Comparison of ENCODE assay signal across 1 cellular context in genomic region chr1:213568929-213569815, GRCh38.
TF ChIP-seq lines count a peak whose summit lies in the region.

No MANE protein-coding gene starts in this region.

TF ChIP-seq in HepG2, 621 proteins besides CTCF, POLR2A, EP300 and RAD21 (continued from another document and continues in another):
- TF ChIP-seq ZXDC (CRISPR knock-in tag; IDR thresholded peaks at IDR 0.05) (no peak), CEBPB (IDR thresholded peaks at IDR 0.05; ENCODE audit: borderline replicate concordance, low read depth, low read length) (peak; percentile 38; the same call in 1 of the 2 replicates), ZNF883 (CRISPR knock-in tag; IDR thresholded peaks at IDR 0.05; ENCODE audit: not compliant biosample characterization) (no peak), MLX (CRISPR knock-in tag; IDR thresholded peaks at IDR 0.05) (no peak), SSRP1 (CRISPR knock-in tag; IDR thresholded peaks at IDR 0.05) (no peak), ZNF232 (CRISPR knock-in tag; IDR thresholded peaks at IDR 0.05; ENCODE audit: borderline replicate concordance) (no peak), TBX3 (IDR thresholded peaks at IDR 0.05; ENCODE audit: borderline replicate concordance) (no peak), HIC2 (CRISPR knock-in tag; IDR thresholded peaks at IDR 0.05; ENCODE audit: low read depth) (peak; percentile 46; the same call in 1 of the 2 replicates), PTBP1 (IDR thresholded peaks at IDR 0.05; ENCODE audit: low read depth, low read length, poor library complexity, severe bottlenecking) (no peak), RELA (CRISPR knock-in tag; IDR thresholded peaks at IDR 0.05) (no peak), HMGA1 (CRISPR knock-in tag; conservative IDR thresholded peaks at IDR 0.05) (no peak), SOX6 (IDR thresholded peaks at IDR 0.05) (no peak), SOX6 (CRISPR knock-in tag; IDR thresholded peaks at IDR 0.05) (peak; percentile 71; the same call in 1 of the 2 replicates), EED (CRISPR knock-in tag; IDR thresholded peaks at IDR 0.05) (no peak), NFIC (IDR thresholded peaks at IDR 0.05; ENCODE audit: low read length) (peak; percentile 64; the same call in 1 of the 2 replicates), ZNF788 (CRISPR knock-in tag; IDR thresholded peaks at IDR 0.05; ENCODE audit: borderline replicate concordance) (no peak), ZNF775 (CRISPR knock-in tag; IDR thresholded peaks at IDR 0.05; ENCODE audit: borderline replicate concordance) (no peak), ZFP82 (CRISPR knock-in tag; IDR thresholded peaks at IDR 0.05; ENCODE audit: borderline replicate concordance) (no peak), ZNF766 (CRISPR knock-in tag; IDR thresholded peaks at IDR 0.05; ENCODE audit: borderline replicate concordance) (no peak), E2F1 (CRISPR knock-in tag; IDR thresholded peaks at IDR 0.05) (no peak), GPBP1L1 (CRISPR knock-in tag; IDR thresholded peaks at IDR 0.05) (no peak), ZNF597 (CRISPR knock-in tag; IDR thresholded peaks at IDR 0.05) (no peak), SETDB1 (CRISPR knock-in tag; IDR thresholded peaks at IDR 0.05; ENCODE audit: borderline replicate concordance) (no peak), THAP8 (CRISPR knock-in tag; IDR thresholded peaks at IDR 0.05; ENCODE audit: borderline replicate concordance) (no peak), RBFOX2 (IDR thresholded peaks at IDR 0.05; ENCODE audit: low read depth, low read length) (peak; percentile 49; the same call in 1 of the 2 replicates), DRAP1 (CRISPR knock-in tag; IDR thresholded peaks at IDR 0.05) (no peak), ZNF558 (CRISPR knock-in tag; IDR thresholded peaks at IDR 0.05; ENCODE audit: borderline replicate concordance) (no peak), MED13 (CRISPR knock-in tag; IDR thresholded peaks at IDR 0.05) (peak; percentile 58; the same call in 1 of the 2 replicates), CENPX (CRISPR knock-in tag; IDR thresholded peaks at IDR 0.05) (no peak), HES4 (CRISPR knock-in tag; IDR thresholded peaks at IDR 0.05; ENCODE audit: borderline replicate concordance) (no peak), ZNF484 (CRISPR knock-in tag; IDR thresholded peaks at IDR 0.05; ENCODE audit: borderline replicate concordance, low read depth) (no peak), NFIB (CRISPR knock-in tag; IDR thresholded peaks at IDR 0.05; ENCODE audit: borderline replicate concordance) (no peak), POGZ (CRISPR knock-in tag; IDR thresholded peaks at IDR 0.05) (peak; percentile 55; the same call in 1 of the 2 replicates), CCDC6 (CRISPR knock-in tag; IDR thresholded peaks at IDR 0.05) (no peak), ZNF550 (CRISPR knock-in tag; IDR thresholded peaks at IDR 0.05; ENCODE audit: borderline replicate concordance) (no peak), RORA (CRISPR knock-in tag; IDR thresholded peaks at IDR 0.05) (no peak), SIN3A (IDR thresholded peaks at IDR 0.05; ENCODE audit: borderline replicate concordance, low read depth, low read length) (no peak), PRDM15 (CRISPR knock-in tag; IDR thresholded peaks at IDR 0.05) (no peak), ZNF432 (CRISPR knock-in tag; IDR thresholded peaks at IDR 0.05; ENCODE audit: borderline replicate concordance) (no peak), ZNF3 (CRISPR knock-in tag; IDR thresholded peaks at IDR 0.05) (peak; percentile 88), SATB2 (CRISPR knock-in tag; IDR thresholded peaks at IDR 0.05) (peak; percentile 89), DMAP1 (CRISPR knock-in tag; IDR thresholded peaks at IDR 0.05) (no peak), MEIS2 (CRISPR knock-in tag; IDR thresholded peaks at IDR 0.05) (no peak), ZNF121 (CRISPR knock-in tag; IDR thresholded peaks at IDR 0.05) (no peak), NFYB (CRISPR knock-in tag; IDR thresholded peaks at IDR 0.05) (no peak), ZNF670 (CRISPR knock-in tag; IDR thresholded peaks at IDR 0.05; ENCODE audit: borderline replicate concordance) (no peak), MAF1 (CRISPR knock-in tag; IDR thresholded peaks at IDR 0.05; ENCODE audit: borderline replicate concordance) (no peak), ZNF414 (CRISPR knock-in tag; IDR thresholded peaks at IDR 0.05) (no peak), ZNF782 (CRISPR knock-in tag; IDR thresholded peaks at IDR 0.05; ENCODE audit: borderline replicate concordance) (no peak), ZBTB14 (CRISPR knock-in tag; IDR thresholded peaks at IDR 0.05) (no peak), XRCC5 (optimal IDR thresholded peaks at IDR 0.05; ENCODE audit: low read length) (no peak)
